1 cellular context compared by ENCODE assay signal in the genomic region with DNA sequence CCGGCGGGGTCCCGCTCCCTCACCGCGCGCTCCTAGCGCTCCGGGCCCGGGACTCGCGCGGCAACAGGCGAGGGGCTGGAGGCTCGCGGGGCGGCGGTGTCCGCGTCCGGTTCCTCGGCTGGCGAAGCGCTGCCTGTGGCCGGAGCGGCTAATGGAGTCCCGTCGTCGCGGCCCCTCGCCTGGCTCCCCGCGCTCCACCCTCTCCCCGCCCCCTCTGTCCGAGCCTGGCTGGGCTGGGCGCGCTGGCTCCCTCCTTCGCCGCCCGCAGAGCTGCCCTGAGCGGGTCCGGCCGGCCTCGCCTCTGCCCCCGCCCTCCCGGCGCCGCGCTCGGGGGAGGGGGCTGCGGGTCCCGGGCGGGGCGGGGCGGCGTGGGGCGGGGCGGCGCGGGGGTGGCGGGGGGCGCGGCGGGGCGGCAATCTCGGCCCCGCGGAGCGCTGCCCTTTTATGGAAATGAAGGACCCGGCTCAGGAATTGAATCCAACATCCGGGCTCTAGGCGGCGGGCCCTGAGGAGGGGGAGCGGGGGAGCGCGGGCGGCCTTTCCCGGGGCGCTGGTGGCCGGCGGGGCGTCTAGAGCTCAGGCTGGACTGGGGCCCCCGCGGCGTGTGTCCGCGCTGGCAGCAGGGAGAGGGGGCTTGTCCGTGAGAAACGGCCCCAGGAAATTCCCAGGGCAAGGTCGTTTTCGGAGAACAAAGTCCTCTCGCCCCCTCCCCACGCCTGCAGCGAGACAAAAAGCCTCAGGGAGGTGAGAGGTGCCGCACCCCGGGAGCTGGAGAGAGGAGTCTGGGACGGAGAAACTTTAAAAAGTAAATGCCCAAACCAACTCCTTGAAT.
TF ChIP-seq lines count a peak whose summit lies in the region.

Gene FERMT2 (minus strand): TSS at position 153 of the 832 bp plus-strand sequence. CDS start 482 bp downstream, outside the sequence.

TF ChIP-seq in K562, 482 proteins besides CTCF, POLR2A, EP300 and RAD21 (continued from another document):
- TF ChIP-seq E2F8 (IDR thresholded peaks at IDR 0.05; ENCODE audit: low read depth, partially characterized antibody) (no peak), ZSCAN32 (CRISPR knock-in tag; IDR thresholded peaks at IDR 0.05) (no peak), HMGN3 (IDR thresholded peaks at IDR 0.05; ENCODE audit: borderline replicate concordance, extremely low read depth, insufficient read length, low read depth, low read length) (no peak), MAZ (CRISPR knock-in tag; conservative IDR thresholded peaks at IDR 0.05 in 1 of 2, IDR thresholded peaks at IDR 0.05 in 1 of 2) (peak; percentile 23 to 58; a peak in 1 of 4 replicates), JUNB (CRISPR knock-in tag; conservative IDR thresholded peaks at IDR 0.05) (no peak), CBX1 (IDR thresholded peaks at IDR 0.05; ENCODE audit: low read depth) (no peak), GTF2F1 (IDR thresholded peaks at IDR 0.05; ENCODE audit: low read depth, low read length) (no peak), POLR2G (IDR thresholded peaks at IDR 0.05; ENCODE audit: low read depth, low read length) (peak; percentile 42; the same call in 1 of the 2 replicates), ESRRB (CRISPR knock-in tag; IDR thresholded peaks at IDR 0.05; ENCODE audit: borderline replicate concordance) (no peak), SRF (CRISPR knock-in tag; IDR thresholded peaks at IDR 0.05) (peak in 1 of 2 experiments; percentile 83; a peak in 1 of 4 replicates), ZBTB11 (CRISPR knock-in tag; IDR thresholded peaks at IDR 0.05) (no peak), NR1H2 (CRISPR knock-in tag; IDR thresholded peaks at IDR 0.05) (no peak), ZKSCAN8 (CRISPR knock-in tag; IDR thresholded peaks at IDR 0.05) (no peak), ATF7 (IDR thresholded peaks at IDR 0.05) (no peak), SIRT6 (IDR thresholded peaks at IDR 0.05; ENCODE audit: low read depth, low read length) (no peak), NCOA1 (IDR thresholded peaks at IDR 0.05; ENCODE audit: low read depth) (no peak), NR4A1 (CRISPR knock-in tag; IDR thresholded peaks at IDR 0.05) (no peak), NR4A1 (tag; IDR thresholded peaks at IDR 0.05) (no peak), SMARCA5 (IDR thresholded peaks at IDR 0.05) (no peak), ARNT (IDR thresholded peaks at IDR 0.05) (no peak), ZBTB17 (CRISPR knock-in tag; IDR thresholded peaks at IDR 0.05) (peak; percentile 36; the same call in 1 of the 2 replicates), C11orf30 (IDR thresholded peaks at IDR 0.05; ENCODE audit: low read depth) (no peak), ASH1L (IDR thresholded peaks at IDR 0.05; ENCODE audit: borderline replicate concordance, low read depth, partially characterized antibody) (no peak), SAP30 (IDR thresholded peaks at IDR 0.05; ENCODE audit: borderline replicate concordance, insufficient read depth, low read depth, low read length, poor library complexity, severe bottlenecking) (no peak), RBFOX2 (IDR thresholded peaks at IDR 0.05; ENCODE audit: low read depth, low read length) (peak; percentile 44)
- TF ChIP-seq, protein P1, sequence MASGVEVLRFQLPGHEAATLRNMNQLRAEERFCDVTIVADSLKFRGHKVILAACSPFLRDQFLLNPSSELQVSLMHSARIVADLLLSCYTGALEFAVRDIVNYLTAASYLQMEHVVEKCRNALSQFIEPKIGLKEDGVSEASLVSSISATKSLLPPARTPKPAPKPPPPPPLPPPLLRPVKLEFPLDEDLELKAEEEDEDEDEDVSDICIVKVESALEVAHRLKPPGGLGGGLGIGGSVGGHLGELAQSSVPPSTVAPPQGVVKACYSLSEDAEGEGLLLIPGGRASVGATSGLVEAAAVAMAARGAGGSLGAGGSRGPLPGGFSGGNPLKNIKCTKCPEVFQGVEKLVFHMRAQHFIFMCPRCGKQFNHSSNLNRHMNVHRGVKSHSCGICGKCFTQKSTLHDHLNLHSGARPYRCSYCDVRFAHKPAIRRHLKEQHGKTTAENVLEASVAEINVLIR (CRISPR knock-in tag; IDR thresholded peaks at IDR 0.05) = no peak
- TF ChIP-seq, protein P2, sequence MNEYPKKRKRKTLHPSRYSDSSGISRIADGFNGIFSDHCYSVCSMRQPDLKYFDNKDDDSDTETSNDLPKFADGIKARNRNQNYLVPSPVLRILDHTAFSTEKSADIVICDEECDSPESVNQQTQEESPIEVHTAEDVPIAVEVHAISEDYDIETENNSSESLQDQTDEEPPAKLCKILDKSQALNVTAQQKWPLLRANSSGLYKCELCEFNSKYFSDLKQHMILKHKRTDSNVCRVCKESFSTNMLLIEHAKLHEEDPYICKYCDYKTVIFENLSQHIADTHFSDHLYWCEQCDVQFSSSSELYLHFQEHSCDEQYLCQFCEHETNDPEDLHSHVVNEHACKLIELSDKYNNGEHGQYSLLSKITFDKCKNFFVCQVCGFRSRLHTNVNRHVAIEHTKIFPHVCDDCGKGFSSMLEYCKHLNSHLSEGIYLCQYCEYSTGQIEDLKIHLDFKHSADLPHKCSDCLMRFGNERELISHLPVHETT (CRISPR knock-in tag; conservative IDR thresholded peaks at IDR 0.05 in 1 of 2, IDR thresholded peaks at IDR 0.05 in 1 of 2) = peak in 1 of 2 experiments; percentile 84; a peak in 2 of 4 replicates
- TF ChIP-seq, protein P3, sequence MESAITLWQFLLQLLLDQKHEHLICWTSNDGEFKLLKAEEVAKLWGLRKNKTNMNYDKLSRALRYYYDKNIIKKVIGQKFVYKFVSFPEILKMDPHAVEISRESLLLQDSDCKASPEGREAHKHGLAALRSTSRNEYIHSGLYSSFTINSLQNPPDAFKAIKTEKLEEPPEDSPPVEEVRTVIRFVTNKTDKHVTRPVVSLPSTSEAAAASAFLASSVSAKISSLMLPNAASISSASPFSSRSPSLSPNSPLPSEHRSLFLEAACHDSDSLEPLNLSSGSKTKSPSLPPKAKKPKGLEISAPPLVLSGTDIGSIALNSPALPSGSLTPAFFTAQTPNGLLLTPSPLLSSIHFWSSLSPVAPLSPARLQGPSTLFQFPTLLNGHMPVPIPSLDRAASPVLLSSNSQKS (CRISPR knock-in tag; IDR thresholded peaks at IDR 0.05) = no peak
- TF ChIP-seq, protein P4, sequence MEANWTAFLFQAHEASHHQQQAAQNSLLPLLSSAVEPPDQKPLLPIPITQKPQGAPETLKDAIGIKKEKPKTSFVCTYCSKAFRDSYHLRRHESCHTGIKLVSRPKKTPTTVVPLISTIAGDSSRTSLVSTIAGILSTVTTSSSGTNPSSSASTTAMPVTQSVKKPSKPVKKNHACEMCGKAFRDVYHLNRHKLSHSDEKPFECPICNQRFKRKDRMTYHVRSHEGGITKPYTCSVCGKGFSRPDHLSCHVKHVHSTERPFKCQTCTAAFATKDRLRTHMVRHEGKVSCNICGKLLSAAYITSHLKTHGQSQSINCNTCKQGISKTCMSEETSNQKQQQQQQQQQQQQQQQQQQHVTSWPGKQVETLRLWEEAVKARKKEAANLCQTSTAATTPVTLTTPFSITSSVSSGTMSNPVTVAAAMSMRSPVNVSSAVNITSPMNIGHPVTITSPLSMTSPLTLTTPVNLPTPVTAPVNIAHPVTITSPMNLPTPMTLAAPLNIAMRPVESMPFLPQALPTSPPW (CRISPR knock-in tag; IDR thresholded peaks at IDR 0.05) = peak; percentile 89
- TF ChIP-seq, protein P5, sequence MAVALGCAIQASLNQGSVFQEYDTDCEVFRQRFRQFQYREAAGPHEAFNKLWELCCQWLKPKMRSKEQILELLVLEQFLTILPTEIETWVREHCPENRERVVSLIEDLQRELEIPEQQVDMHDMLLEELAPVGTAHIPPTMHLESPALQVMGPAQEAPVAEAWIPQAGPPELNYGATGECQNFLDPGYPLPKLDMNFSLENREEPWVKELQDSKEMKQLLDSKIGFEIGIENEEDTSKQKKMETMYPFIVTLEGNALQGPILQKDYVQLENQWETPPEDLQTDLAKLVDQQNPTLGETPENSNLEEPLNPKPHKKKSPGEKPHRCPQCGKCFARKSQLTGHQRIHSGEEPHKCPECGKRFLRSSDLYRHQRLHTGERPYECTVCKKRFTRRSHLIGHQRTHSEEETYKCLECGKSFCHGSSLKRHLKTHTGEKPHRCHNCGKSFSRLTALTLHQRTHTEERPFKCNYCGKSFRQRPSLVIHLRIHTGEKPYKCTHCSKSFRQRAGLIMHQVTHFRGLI (CRISPR knock-in tag; IDR thresholded peaks at IDR 0.05) = no peak
